In the genomic region with DNA sequence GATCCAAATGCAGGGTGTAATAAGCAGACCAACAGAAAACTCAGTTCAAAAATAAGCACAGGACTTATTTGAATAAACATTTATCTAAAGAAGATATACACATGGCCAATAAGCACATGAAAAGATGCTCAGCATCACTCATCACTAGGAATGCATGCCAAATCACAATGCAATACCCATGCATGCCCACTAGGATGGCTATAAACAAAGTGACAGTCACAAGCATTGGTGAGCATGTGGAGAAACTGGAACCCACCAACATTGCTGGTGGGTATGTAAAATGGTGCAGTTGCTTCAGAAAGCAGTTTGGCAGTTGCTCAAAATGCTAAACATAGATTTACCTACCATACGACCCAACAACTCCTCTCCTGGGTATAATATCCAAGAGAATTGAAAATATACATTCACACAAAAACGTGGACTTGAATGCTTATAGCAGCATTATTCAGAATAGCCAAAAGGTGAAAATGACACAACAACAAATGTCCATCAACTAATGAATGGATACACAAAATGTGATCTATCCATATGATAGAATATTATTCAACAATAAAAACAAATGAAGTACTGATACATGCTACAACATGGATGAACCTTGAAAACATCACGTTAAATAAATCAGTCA, we compare ENCODE assay signal across 10 cellular contexts. TPM values are rescaled to one million over a fixed set of nuclear protein-coding genes. Genes with fewer than 3 reads are reported as not detected.
DNase-seq lines count a peak whose midpoint lies in the region; ATAC-seq and TF ChIP-seq lines count a peak whose summit lies in the region.
"Had no signal": no experiment of that assay in that cellular context is flagged by ENCODE, and none has a peak within 500 bp of the region (broad histone marks: within the 10 kb centered on the region; RNA-seq: fewer than 3 reads in every experiment).

No MANE protein-coding gene starts in this region.

- no peak overlapping the region for H3K4me3 Mint-ChIP-seq in activated CD4-positive, alpha-beta T cell treated with anti-CD3 and anti-CD28 coated beads, Interleukin-2, amount 10 ng/mL, durations not matched to agents 24 days and 14 days
- no peak overlapping the region for H3K4me3 Mint-ChIP-seq in activated T-helper 17 cell treated with anti-CD3 and anti-CD28 coated beads, Interleukin-2, amount 50 U/mL, for 72 hours
- H3K4me3 Mint-ChIP-seq: activated naive CD8-positive, alpha-beta T cell had no signal

- peaks cover 4% of the 10 kb centered on the region for H3K4me1 Mint-ChIP-seq in activated CD4-positive, alpha-beta T cell treated with anti-CD3 and anti-CD28 coated beads, Interleukin-2, amount 10 ng/mL, durations not matched to agents 24 days and 14 days
- H3K4me1 Mint-ChIP-seq in activated T-helper 17 cell treated with anti-CD3 and anti-CD28 coated beads, Interleukin-2, amount 50 U/mL, for 72 hours = peaks cover 17% of the 10 kb centered on the region

- H3K4me3 ChIP-seq in OCI-LY7 (ENCODE audit: low read depth, low read length, poor library complexity, severe bottlenecking) = peak overlapping the region; percentile 26
- no peak overlapping the region for H3K4me3 ChIP-seq in fibroblast of pulmonary artery (replicated peaks; ENCODE audit: low read depth, low read length)
- H3K4me3 ChIP-seq in testis = no peak overlapping the region

- H3K9me2 ChIP-seq in OCI-LY7 (ENCODE audit: insufficient read depth, low read length) = no peaks in the 10 kb centered on the region

- no peaks in the 10 kb centered on the region for H3K9me3 Mint-ChIP-seq in activated CD4-positive, alpha-beta T cell treated with anti-CD3 and anti-CD28 coated beads, Interleukin-2, amount 10 ng/mL, durations not matched to agents 24 days and 14 days
- no peaks in the 10 kb centered on the region for H3K9me3 Mint-ChIP-seq in activated T-helper 17 cell treated with anti-CD3 and anti-CD28 coated beads, Interleukin-2, amount 50 U/mL, for 72 hours

- DNase-seq in activated CD4-positive, alpha-beta T cell treated with anti-CD3 and anti-CD28 coated beads, Interleukin-2, amount 10 ng/mL, durations not matched to agents 24 days and 14 days = peak; percentile 66
- DNase-seq in activated CD4-positive, alpha-beta T cell treated with anti-CD3 and anti-CD28 coated beads, Interleukin-2, amount 50 U/mL, for 48 hours = no peak
- peak; percentile 71 for DNase-seq in OCI-LY7 (ENCODE audit: low spot score)
- DNase-seq in fibroblast of pulmonary artery (ENCODE audit: low read depth) = peak; percentile 32
- no peak for DNase-seq in testis
- DNase-seq: DMS153 had no signal

- H3K27ac Mint-ChIP-seq in activated CD4-positive, alpha-beta T cell treated with anti-CD3 and anti-CD28 coated beads, Interleukin-2, amount 10 ng/mL, durations not matched to agents 24 days and 14 days = no peak overlapping the region
- no peak overlapping the region for H3K27ac Mint-ChIP-seq in activated T-helper 17 cell treated with anti-CD3 and anti-CD28 coated beads, Interleukin-2, amount 50 U/mL, for 72 hours
- H3K27ac Mint-ChIP-seq: activated naive CD8-positive, alpha-beta T cell had no signal

- H3K27me3 Mint-ChIP-seq in activated CD4-positive, alpha-beta T cell treated with anti-CD3 and anti-CD28 coated beads, Interleukin-2, amount 10 ng/mL, durations not matched to agents 24 days and 14 days = no peaks in the 10 kb centered on the region
- H3K27me3 Mint-ChIP-seq in activated T-helper 17 cell treated with anti-CD3 and anti-CD28 coated beads, Interleukin-2, amount 50 U/mL, for 72 hours = no peaks in the 10 kb centered on the region
- H3K27me3 Mint-ChIP-seq: activated naive CD8-positive, alpha-beta T cell had no signal

- H3K27ac ChIP-seq in OCI-LY7 (ENCODE audit: low read depth, low read length, poor library complexity, severe bottlenecking) (peak overlapping the region; percentile 92), testis (no peak overlapping the region)

- POLR2A ChIA-PET in OCI-LY7 (lab: Charles Lee) = no interaction called here

- H3K79me2 ChIP-seq in OCI-LY7 (ENCODE audit: insufficient read depth, low read depth, low read length) = peaks cover 96% of the 10 kb centered on the region

- TF ChIP-seq CTCF in OCI-LY7 (conservative IDR thresholded peaks at IDR 0.05; ENCODE audit: low read length) = peak; percentile 83
- TF ChIP-seq CTCF in fibroblast of pulmonary artery (IDR thresholded peaks at IDR 0.05; ENCODE audit: low read length, missing control alignments) = peak; percentile 43
- TF ChIP-seq CTCF in testis (IDR thresholded peaks at IDR 0.05) = peak; percentile 8 to 18 (median 9)

- H2AFZ ChIP-seq in OCI-LY7 (ENCODE audit: low read length) = no peak overlapping the region

- H3K36me3 Mint-ChIP-seq in activated CD4-positive, alpha-beta T cell treated with anti-CD3 and anti-CD28 coated beads, Interleukin-2, amount 10 ng/mL, durations not matched to agents 24 days and 14 days (ENCODE audit: low read depth) = peaks cover 1% of the 10 kb centered on the region
- peaks cover 11% of the 10 kb centered on the region for H3K36me3 Mint-ChIP-seq in activated T-helper 17 cell treated with anti-CD3 and anti-CD28 coated beads, Interleukin-2, amount 50 U/mL, for 72 hours (ENCODE audit: low read depth)

- H3K4me2 ChIP-seq in OCI-LY7 (ENCODE audit: low read length) = peak overlapping the region; percentile 65

- no TSS peak for BruUV-seq in OCI-LY7 (replicated peaks; lab: Mats Ljungman, UMichigan)

- no peaks in the 10 kb centered on the region for H3K27me3 ChIP-seq in testis

- WGBS in testis, 2 donors = 80 to 85% methylated on average over 3 of the region's 3 CpGs

- H3K9me3 ChIP-seq in OCI-LY7 (ENCODE audit: low read length) (no peaks in the 10 kb centered on the region), testis (no peaks in the 10 kb centered on the region)

- CTCF ChIA-PET in OCI-LY7 (lab: Charles Lee; ENCODE audit: unreplicated experiment) = no interaction called here

- peaks cover 15% of the 10 kb centered on the region; the same call in 1 of the 2 replicates for H3K36me3 ChIP-seq in OCI-LY7 (ENCODE audit: insufficient read depth, low read length)
- H3K36me3 ChIP-seq in testis (ENCODE audit: low read depth, missing control alignments) = no peaks in the 10 kb centered on the region

- no peak for ATAC-seq in HG03520 (IDR thresholded peaks at IDR 0.05; ENCODE audit: unreplicated experiment)
- no peak for ATAC-seq in activated T-helper 17 cell treated with anti-CD3 and anti-CD28 coated beads, Interleukin-2, amount 50 U/mL, for 72 hours (replicated peaks)
- ATAC-seq in GM18517 (IDR thresholded peaks at IDR 0.05; ENCODE audit: unreplicated experiment) = no peak

- intact Hi-C loops in activated CD4-positive, alpha-beta T cell treated with anti-CD3 and anti-CD28 coated beads, Interleukin-2, amount 10 ng/mL, durations not matched to agents 24 days and 14 days (cut with micrococcal nuclease) = no loop called here
- intact Hi-C loops in OCI-LY7 (cut with micrococcal nuclease; ENCODE audit: unreplicated experiment) = loop anchor here (2.0 kb wide), 1 partner anchor 20 kb away; a partner anchor contains a TSS
- intact Hi-C loops in testis (cut with DNase I; ENCODE audit: low total_unique reads) = no loop called here

- H3K4me1 ChIP-seq in OCI-LY7 (ENCODE audit: insufficient read depth, low read length, poor library complexity, severe bottlenecking) (peaks cover 83% of the 10 kb centered on the region), testis (no peaks in the 10 kb centered on the region)

- no peak for TF ChIP-seq POLR2A in testis (IDR thresholded peaks at IDR 0.05)

- no peaks in the 10 kb centered on the region for H4K20me1 ChIP-seq in OCI-LY7 (ENCODE audit: insufficient read depth, low read length)

RNA-seq across cellular contexts. Expression of a gene that starts 20.1 kb away (rescaled TPM):
- total RNA-seq in activated CD4-positive, alpha-beta T cell treated with anti-CD3 and anti-CD28 coated beads, Interleukin-2, amount 10 ng/mL, durations not matched to agents 24 days and 14 days = 43.8 and 44.0 TPM in 2 replicates
- 43.4 and 55.1 TPM in 2 replicates for total RNA-seq in OCI-LY7 (2014; rRNA removed; shearing (Covaris generic))
- total RNA-seq in OCI-LY7 (2022) (71.0 and 79.6 TPM in 2 replicates), testis (10 to 100 TPM; 56.6 to 58.0 TPM)
- polyA plus RNA-seq in testis (ENCODE audit: insufficient read depth, low read depth, low replicate concordance) = 40.6 TPM
- 10 to 100 TPM; 35.3 to 38.7 TPM for total RNA-seq in activated T-helper 17 cell treated with anti-CD3 and anti-CD28 coated beads, Interleukin-2, amount 50 U/mL, for 72 hours

RNA-seq across cellular contexts. Expression of a gene that starts 34.6 kb away (rescaled TPM):
- total RNA-seq in activated CD4-positive, alpha-beta T cell treated with anti-CD3 and anti-CD28 coated beads, Interleukin-2, amount 10 ng/mL, durations not matched to agents 24 days and 14 days = not detected in 2 replicates
- total RNA-seq in OCI-LY7 (2014; rRNA removed; shearing (Covaris generic)) = not detected in 2 replicates
- total RNA-seq in OCI-LY7 (2022) (not detected in 2 replicates), testis (1 to 10 TPM; 2.0 to 4.3 TPM)
- polyA plus RNA-seq in testis (ENCODE audit: insufficient read depth, low read depth, low replicate concordance) = 4.4 TPM
- total RNA-seq in activated T-helper 17 cell treated with anti-CD3 and anti-CD28 coated beads, Interleukin-2, amount 50 U/mL, for 72 hours = not detected

RNA-seq across cellular contexts. Expression of a gene that starts 48.4 kb away (rescaled TPM):
- total RNA-seq in activated CD4-positive, alpha-beta T cell treated with anti-CD3 and anti-CD28 coated beads, Interleukin-2, amount 10 ng/mL, durations not matched to agents 24 days and 14 days = 26.8 and 27.6 TPM in 2 replicates
- 0.28 and 0.36 TPM in 2 replicates for total RNA-seq in OCI-LY7 (2014; rRNA removed; shearing (Covaris generic))
- total RNA-seq in OCI-LY7 (2022) = 0.22 and 0.78 TPM in 2 replicates
- 10 to 100 TPM; 14.7 to 17.7 TPM for total RNA-seq in testis
- polyA plus RNA-seq in testis (ENCODE audit: insufficient read depth, low read depth, low replicate concordance) = 8.0 TPM
- 10 to 100 TPM; 10.5 to 12.4 TPM for total RNA-seq in activated T-helper 17 cell treated with anti-CD3 and anti-CD28 coated beads, Interleukin-2, amount 50 U/mL, for 72 hours

Comparison
In these comparisons a context has a peak if more than half of its experiments do, and no peak if none do; other contexts are left out.
1. DNase-seq: peak in activated CD4-positive, alpha-beta T cell treated with anti-CD3 and anti-CD28 coated beads, Interleukin-2, amount 10 ng/mL, durations not matched to agents 24 days and 14 days (single experiment), OCI-LY7 (single experiment) and fibroblast of pulmonary artery (single experiment); none in activated CD4-positive, alpha-beta T cell treated with anti-CD3 and anti-CD28 coated beads, Interleukin-2, amount 50 U/mL, for 48 hours (0 of 2) and testis (single experiment).
2. CTCF ChIP-seq: peak in every context shown above with its lines; median percentile 83 in OCI-LY7; 43 in fibroblast of pulmonary artery; 9 in testis.
3. RNA of a gene that starts 48.4 kb away (total RNA-seq): 26.8 to 27.6 TPM in activated CD4-positive, alpha-beta T cell treated with anti-CD3 and anti-CD28 coated beads, Interleukin-2, amount 10 ng/mL, durations not matched to agents 24 days and 14 days, 14.7 to 17.7 TPM in testis and 10.5 to 12.4 TPM in activated T-helper 17 cell treated with anti-CD3 and anti-CD28 coated beads, Interleukin-2, amount 50 U/mL, for 72 hours; 0.22 to 0.78 TPM in OCI-LY7; every median in the first group is over 4 times any median in the second.